In the genomic region with DNA sequence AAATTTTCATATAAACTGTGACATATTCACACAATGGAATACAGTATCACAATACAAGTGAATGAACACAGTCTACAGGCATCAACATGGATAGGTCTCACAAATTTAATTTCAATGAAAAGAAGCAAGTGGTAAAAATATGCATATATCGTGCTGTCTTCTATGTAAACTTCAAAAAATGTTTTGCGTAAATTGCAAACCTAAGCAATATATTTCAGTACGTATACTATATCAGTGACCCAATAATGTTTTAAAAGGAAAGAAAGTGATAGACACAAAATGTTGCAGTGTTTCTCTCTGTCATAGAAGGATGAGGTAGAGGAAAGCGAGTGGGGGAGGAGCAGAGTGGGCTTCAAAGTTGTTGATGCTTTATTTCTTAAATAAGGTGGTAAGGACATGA, we compare ENCODE assay signal across 33 cellular contexts.
"Had no signal": no experiment of that assay in that cellular context is flagged by ENCODE, and none has a peak within 500 bp of the region (broad histone marks: within the 10 kb centered on the region; RNA-seq: fewer than 3 reads in every experiment).

No MANE protein-coding gene starts in this region.

- H3K27me3 ChIP-seq: adrenal gland, ascending aorta, body of pancreas, brain microvascular endothelial cell, breast epithelium, cardiac muscle cell had no signal

- H3K27ac ChIP-seq: adrenal gland, ascending aorta, body of pancreas, brain microvascular endothelial cell, breast epithelium, cardiac muscle cell had no signal

- FAIRE-seq: astrocyte, bronchial epithelial cell had no signal

- H3K36me3 ChIP-seq: adrenal gland, ascending aorta, brain microvascular endothelial cell, breast epithelium, cardiac muscle cell had no signal

- H3K4me3 ChIP-seq: adrenal gland, ascending aorta, body of pancreas, breast epithelium, cardiac muscle cell had no signal

- H3K9me3 ChIP-seq: adrenal gland, ascending aorta, body of pancreas had no signal

- DNase-seq: activated effector memory CD4-positive, alpha-beta T cell treated with anti-CD3 and anti-CD28 coated beads, Interleukin-2, amount 50 U/mL, for 16 hours; activated effector memory CD4-positive, alpha-beta T cell treated with Interleukin-2 at 50 U/mL for 16 hours; activated gamma-delta T cell; activated gamma-delta T cell treated with Interleukin-2 at 50 U/mL for 16 hours; activated naive CD4-positive, alpha-beta T cell; activated naive CD4-positive, alpha-beta T cell treated with anti-CD3 and anti-CD28 coated beads for 36 hours; activated naive CD4-positive, alpha-beta T cell treated with anti-CD3 and anti-CD28 coated beads, Interleukin-2, amount 10 ng/mL, durations not matched to agents 7 days and 5 days; activated naive CD4-positive, alpha-beta T cell treated with anti-CD3 and anti-CD28 coated beads, Interleukin-2, amount 50 U/mL, for 16 hours; activated naive CD4-positive, alpha-beta T cell treated with Interleukin-2 at 50 U/mL for 16 hours; activated naive CD8-positive, alpha-beta T cell treated with anti-CD3 and anti-CD28 coated beads for 36 hours; activated naive CD8-positive, alpha-beta T cell treated with anti-CD3 and anti-CD28 coated beads, Interleukin-2, amount 10 ng/mL, durations not matched to agents 7 days and 5 days; activated naive CD8-positive, alpha-beta T cell treated with anti-CD3 and anti-CD28 coated beads, Interleukin-2, amount 50 U/mL, for 24 hours; activated T-cell treated with anti-CD3 and anti-CD28 coated beads, Interleukin-2, amount 50 U/mL, for 24 hours; activated T-cell treated with anti-CD3 and anti-CD28 coated beads, Interleukin-2, amount 50 U/mL, for 4 hours; activated T-cell treated with anti-CD3 and anti-CD28 coated beads, Interleukin-2, amount 50 U/mL, for 48 hours; activated T-cell treated with anti-CD3 and anti-CD28 coated beads, Interleukin-2, amount 50 U/mL, for 72 hours; adrenal gland; amniotic stem cell; amygdala; anterior cingulate cortex; aorta; brain microvascular endothelial cell; caudate nucleus; central memory CD4-positive, alpha-beta T cell; cerebellar nuclear complex had no signal

- H3K4me1 ChIP-seq: adrenal gland, ascending aorta, body of pancreas, breast epithelium had no signal

- ATAC-seq: activated naive CD4-positive, alpha-beta T cell treated with anti-CD3 and anti-CD28 coated beads, Interleukin-2, amount 50 U/mL, for 72 hours; activated naive CD8-positive, alpha-beta T cell treated with anti-CD3 and anti-CD28 coated beads, Interleukin-2, amount 50 U/mL, for 24 hours; activated T-cell treated with anti-CD3 and anti-CD28 coated beads, Interleukin-2, amount 50 U/mL, for 4 hours; activated T-cell treated with anti-CD3 and anti-CD28 coated beads, Interleukin-2, amount 50 U/mL, for 72 hours; activated T-helper 17 cell treated with anti-CD3 and anti-CD28 coated beads, Interleukin-2, amount 50 U/mL, for 72 hours; body of pancreas had no signal
